1 cellular context compared by ENCODE assay signal in the genomic region with DNA sequence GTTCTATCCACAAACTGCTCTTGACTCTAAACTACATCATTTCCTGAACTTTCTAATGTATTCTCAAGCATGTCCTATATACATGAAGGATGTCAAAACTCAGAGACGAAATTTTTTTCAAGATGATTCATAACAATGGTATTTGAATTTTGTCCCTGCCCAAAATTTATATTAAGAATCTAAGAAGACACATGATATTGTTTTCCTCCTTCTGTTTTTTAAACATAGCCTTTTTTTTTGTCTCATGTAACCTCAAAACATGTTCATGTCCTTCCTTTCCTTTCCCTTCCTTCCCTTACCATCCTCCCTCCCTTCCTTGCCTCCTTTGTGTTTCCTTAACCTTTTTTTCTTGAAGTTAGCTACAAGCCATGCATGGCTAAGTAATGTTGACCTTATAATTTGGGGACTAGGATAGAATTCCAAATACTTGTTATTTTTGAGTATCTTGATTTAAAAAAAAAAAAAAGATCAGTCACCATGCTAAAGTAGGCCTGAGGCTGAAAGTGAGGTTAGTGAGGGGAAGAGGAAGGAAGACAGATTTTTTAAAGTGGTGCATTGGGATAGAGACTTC.
TF ChIP-seq lines count a peak whose summit lies in the region.

No MANE protein-coding gene starts in this region.

TF ChIP-seq in GM23338, 12 proteins besides CTCF, POLR2A, EP300 and RAD21 (continued from another document):
- TF ChIP-seq, protein P1, sequence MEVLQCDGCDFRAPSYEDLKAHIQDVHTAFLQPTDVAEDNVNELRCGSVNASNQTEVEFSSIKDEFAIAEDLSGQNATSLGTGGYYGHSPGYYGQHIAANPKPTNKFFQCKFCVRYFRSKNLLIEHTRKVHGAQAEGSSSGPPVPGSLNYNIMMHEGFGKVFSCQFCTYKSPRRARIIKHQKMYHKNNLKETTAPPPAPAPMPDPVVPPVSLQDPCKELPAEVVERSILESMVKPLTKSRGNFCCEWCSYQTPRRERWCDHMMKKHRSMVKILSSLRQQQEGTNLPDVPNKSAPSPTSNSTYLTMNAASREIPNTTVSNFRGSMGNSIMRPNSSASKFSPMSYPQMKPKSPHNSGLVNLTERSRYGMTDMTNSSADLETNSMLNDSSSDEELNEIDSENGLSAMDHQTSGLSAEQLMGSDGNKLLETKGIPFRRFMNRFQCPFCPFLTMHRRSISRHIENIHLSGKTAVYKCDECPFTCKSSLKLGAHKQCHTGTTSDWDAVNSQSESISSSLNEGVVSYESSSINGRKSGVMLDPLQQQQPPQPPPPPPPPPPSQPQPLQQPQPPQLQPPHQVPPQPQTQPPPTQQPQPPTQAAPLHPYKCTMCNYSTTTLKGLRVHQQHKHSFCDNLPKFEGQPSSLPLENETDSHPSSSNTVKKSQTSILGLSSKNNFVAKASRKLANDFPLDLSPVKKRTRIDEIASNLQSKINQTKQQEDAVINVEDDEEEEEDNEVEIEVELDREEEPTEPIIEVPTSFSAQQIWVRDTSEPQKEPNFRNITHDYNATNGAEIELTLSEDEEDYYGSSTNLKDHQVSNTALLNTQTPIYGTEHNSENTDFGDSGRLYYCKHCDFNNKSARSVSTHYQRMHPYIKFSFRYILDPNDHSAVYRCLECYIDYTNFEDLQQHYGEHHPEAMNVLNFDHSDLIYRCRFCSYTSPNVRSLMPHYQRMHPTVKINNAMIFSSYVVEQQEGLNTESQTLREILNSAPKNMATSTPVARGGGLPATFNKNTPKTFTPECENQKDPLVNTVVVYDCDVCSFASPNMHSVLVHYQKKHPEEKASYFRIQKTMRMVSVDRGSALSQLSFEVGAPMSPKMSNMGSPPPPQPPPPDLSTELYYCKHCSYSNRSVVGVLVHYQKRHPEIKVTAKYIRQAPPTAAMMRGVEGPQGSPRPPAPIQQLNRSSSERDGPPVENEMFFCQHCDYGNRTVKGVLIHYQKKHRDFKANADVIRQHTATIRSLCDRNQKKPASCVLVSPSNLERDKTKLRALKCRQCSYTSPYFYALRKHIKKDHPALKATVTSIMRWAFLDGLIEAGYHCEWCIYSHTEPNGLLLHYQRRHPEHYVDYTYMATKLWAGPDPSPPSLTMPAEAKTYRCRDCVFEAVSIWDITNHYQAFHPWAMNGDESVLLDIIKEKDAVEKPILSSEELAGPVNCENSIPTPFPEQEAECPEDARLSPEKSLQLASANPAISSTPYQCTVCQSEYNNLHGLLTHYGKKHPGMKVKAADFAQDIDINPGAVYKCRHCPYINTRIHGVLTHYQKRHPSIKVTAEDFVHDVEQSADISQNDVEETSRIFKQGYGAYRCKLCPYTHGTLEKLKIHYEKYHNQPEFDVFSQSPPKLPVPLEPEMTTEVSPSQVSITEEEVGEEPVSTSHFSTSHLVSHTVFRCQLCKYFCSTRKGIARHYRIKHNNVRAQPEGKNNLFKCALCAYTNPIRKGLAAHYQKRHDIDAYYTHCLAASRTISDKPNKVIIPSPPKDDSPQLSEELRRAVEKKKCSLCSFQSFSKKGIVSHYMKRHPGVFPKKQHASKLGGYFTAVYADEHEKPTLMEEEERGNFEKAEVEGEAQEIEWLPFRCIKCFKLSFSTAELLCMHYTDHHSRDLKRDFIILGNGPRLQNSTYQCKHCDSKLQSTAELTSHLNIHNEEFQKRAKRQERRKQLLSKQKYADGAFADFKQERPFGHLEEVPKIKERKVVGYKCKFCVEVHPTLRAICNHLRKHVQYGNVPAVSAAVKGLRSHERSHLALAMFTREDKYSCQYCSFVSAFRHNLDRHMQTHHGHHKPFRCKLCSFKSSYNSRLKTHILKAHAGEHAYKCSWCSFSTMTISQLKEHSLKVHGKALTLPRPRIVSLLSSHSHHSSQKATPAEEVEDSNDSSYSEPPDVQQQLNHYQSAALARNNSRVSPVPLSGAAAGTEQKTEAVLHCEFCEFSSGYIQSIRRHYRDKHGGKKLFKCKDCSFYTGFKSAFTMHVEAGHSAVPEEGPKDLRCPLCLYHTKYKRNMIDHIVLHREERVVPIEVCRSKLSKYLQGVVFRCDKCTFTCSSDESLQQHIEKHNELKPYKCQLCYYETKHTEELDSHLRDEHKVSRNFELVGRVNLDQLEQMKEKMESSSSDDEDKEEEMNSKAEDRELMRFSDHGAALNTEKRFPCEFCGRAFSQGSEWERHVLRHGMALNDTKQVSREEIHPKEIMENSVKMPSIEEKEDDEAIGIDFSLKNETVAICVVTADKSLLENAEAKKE (CRISPR knock-in tag; IDR thresholded peaks at IDR 0.05): no peak
- TF ChIP-seq ZNF114 (CRISPR knock-in tag; IDR thresholded peaks at IDR 0.05) (no peak), EZH2phosphoT487 (IDR thresholded peaks at IDR 0.05; ENCODE audit: unreplicated experiment) (no peak), NANOG (IDR thresholded peaks at IDR 0.05; ENCODE audit: borderline replicate concordance) (no peak), POLR2AphosphoS5 (IDR thresholded peaks at IDR 0.05; ENCODE audit: low read depth) (no peak), ZNF331 (CRISPR knock-in tag; IDR thresholded peaks at IDR 0.05; ENCODE audit: low read depth) (no peak), JUNB (IDR thresholded peaks at IDR 0.05; ENCODE audit: unreplicated experiment) (no peak), STAT1 (IDR thresholded peaks at IDR 0.05; ENCODE audit: unreplicated experiment) (no peak), EZH2 (IDR thresholded peaks at IDR 0.05; ENCODE audit: low read depth, unreplicated experiment) (no peak)
- TF ChIP-seq, protein P2, sequence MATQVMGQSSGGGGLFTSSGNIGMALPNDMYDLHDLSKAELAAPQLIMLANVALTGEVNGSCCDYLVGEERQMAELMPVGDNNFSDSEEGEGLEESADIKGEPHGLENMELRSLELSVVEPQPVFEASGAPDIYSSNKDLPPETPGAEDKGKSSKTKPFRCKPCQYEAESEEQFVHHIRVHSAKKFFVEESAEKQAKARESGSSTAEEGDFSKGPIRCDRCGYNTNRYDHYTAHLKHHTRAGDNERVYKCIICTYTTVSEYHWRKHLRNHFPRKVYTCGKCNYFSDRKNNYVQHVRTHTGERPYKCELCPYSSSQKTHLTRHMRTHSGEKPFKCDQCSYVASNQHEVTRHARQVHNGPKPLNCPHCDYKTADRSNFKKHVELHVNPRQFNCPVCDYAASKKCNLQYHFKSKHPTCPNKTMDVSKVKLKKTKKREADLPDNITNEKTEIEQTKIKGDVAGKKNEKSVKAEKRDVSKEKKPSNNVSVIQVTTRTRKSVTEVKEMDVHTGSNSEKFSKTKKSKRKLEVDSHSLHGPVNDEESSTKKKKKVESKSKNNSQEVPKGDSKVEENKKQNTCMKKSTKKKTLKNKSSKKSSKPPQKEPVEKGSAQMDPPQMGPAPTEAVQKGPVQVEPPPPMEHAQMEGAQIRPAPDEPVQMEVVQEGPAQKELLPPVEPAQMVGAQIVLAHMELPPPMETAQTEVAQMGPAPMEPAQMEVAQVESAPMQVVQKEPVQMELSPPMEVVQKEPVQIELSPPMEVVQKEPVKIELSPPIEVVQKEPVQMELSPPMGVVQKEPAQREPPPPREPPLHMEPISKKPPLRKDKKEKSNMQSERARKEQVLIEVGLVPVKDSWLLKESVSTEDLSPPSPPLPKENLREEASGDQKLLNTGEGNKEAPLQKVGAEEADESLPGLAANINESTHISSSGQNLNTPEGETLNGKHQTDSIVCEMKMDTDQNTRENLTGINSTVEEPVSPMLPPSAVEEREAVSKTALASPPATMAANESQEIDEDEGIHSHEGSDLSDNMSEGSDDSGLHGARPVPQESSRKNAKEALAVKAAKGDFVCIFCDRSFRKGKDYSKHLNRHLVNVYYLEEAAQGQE (IDR thresholded peaks at IDR 0.05; ENCODE audit: unreplicated experiment): no peak
